In genomic region chr2:113818382-113818951, GRCh38 we compare ENCODE assay signal across 1 cellular context.
TF ChIP-seq lines count a peak whose summit lies in the region.

No MANE protein-coding gene starts in this region.

TF ChIP-seq in SK-N-SH, 30 proteins besides CTCF, POLR2A, EP300 and RAD21 (continued from another document):
- TF ChIP-seq ZBTB33 (IDR thresholded peaks at IDR 0.05; ENCODE audit: borderline replicate concordance, low read depth) (no peak), POLR2AphosphoS5 (IDR thresholded peaks at IDR 0.05; ENCODE audit: low read depth, low read length) (peak; percentile 53; the same call in 1 of the 2 replicates), YY1 (IDR thresholded peaks at IDR 0.05; ENCODE audit: low read depth) (no peak), FOSL2 (IDR thresholded peaks at IDR 0.05; ENCODE audit: borderline replicate concordance, low read depth) (peak; percentile 94), FOXM1 (IDR thresholded peaks at IDR 0.05; ENCODE audit: low read depth) (no peak), MEF2A (IDR thresholded peaks at IDR 0.05; ENCODE audit: borderline replicate concordance, low read depth) (peak; percentile 62; the same call in 1 of the 2 replicates), GABPA (IDR thresholded peaks at IDR 0.05; ENCODE audit: low read depth) (no peak)
